ENCODE assay signal across 1 cellular context in genomic region chr9:131263033-131263343, GRCh38. TPM values are rescaled to one million over a fixed set of nuclear protein-coding genes. Genes with fewer than 3 reads are reported as not detected.
"Had no signal": no experiment of that assay in that cellular context is flagged by ENCODE, and none has a peak within 500 bp of the region (broad histone marks: within the 10 kb centered on the region; RNA-seq: fewer than 3 reads in every experiment).

No MANE protein-coding gene starts in this region.

RNA-seq across cellular contexts. Expression of gene PLPP7, which starts 26.5 kb away (rescaled TPM):
- total RNA-seq: foreskin keratinocyte had no signal
- polyA plus RNA-seq: foreskin keratinocyte had no signal
